In the genomic region with DNA sequence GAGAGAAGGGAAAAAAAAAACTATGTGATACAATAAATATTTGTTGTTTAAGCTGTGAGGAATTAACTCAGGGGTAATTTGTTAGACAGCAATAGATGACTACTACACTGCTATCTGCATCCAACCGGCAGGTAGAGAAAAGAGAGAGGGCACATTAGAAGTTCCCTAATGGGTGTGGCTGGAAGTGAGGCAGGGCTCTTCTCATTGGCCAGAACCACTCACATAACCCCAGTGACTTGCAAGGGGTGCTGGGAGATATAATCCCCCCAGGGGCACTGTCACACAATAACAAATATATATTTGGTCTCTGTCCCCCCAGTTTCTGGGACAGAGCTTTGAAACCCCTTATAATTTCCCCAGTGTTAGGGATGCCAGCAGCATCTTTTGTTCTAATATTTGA, we compare ENCODE assay signal across 2 cellular contexts.
TF ChIP-seq lines count a peak whose summit lies in the region.

No MANE protein-coding gene starts in this region.

TF ChIP-seq in HCT116, 20 proteins besides CTCF, POLR2A, EP300 and RAD21:
- TF ChIP-seq, protein P1, sequence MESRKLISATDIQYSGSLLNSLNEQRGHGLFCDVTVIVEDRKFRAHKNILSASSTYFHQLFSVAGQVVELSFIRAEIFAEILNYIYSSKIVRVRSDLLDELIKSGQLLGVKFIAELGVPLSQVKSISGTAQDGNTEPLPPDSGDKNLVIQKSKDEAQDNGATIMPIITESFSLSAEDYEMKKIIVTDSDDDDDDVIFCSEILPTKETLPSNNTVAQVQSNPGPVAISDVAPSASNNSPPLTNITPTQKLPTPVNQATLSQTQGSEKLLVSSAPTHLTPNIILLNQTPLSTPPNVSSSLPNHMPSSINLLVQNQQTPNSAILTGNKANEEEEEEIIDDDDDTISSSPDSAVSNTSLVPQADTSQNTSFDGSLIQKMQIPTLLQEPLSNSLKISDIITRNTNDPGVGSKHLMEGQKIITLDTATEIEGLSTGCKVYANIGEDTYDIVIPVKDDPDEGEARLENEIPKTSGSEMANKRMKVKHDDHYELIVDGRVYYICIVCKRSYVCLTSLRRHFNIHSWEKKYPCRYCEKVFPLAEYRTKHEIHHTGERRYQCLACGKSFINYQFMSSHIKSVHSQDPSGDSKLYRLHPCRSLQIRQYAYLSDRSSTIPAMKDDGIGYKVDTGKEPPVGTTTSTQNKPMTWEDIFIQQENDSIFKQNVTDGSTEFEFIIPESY (IDR thresholded peaks at IDR 0.05; ENCODE audit: extremely low read depth, insufficient replicate concordance, low read length): no peak
- TF ChIP-seq EGR1 (IDR thresholded peaks at IDR 0.05; ENCODE audit: low read depth): no peak
- TF ChIP-seq EZH2 (IDR thresholded peaks at IDR 0.05): no peak
- TF ChIP-seq, protein P2, sequence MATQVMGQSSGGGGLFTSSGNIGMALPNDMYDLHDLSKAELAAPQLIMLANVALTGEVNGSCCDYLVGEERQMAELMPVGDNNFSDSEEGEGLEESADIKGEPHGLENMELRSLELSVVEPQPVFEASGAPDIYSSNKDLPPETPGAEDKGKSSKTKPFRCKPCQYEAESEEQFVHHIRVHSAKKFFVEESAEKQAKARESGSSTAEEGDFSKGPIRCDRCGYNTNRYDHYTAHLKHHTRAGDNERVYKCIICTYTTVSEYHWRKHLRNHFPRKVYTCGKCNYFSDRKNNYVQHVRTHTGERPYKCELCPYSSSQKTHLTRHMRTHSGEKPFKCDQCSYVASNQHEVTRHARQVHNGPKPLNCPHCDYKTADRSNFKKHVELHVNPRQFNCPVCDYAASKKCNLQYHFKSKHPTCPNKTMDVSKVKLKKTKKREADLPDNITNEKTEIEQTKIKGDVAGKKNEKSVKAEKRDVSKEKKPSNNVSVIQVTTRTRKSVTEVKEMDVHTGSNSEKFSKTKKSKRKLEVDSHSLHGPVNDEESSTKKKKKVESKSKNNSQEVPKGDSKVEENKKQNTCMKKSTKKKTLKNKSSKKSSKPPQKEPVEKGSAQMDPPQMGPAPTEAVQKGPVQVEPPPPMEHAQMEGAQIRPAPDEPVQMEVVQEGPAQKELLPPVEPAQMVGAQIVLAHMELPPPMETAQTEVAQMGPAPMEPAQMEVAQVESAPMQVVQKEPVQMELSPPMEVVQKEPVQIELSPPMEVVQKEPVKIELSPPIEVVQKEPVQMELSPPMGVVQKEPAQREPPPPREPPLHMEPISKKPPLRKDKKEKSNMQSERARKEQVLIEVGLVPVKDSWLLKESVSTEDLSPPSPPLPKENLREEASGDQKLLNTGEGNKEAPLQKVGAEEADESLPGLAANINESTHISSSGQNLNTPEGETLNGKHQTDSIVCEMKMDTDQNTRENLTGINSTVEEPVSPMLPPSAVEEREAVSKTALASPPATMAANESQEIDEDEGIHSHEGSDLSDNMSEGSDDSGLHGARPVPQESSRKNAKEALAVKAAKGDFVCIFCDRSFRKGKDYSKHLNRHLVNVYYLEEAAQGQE (IDR thresholded peaks at IDR 0.05; ENCODE audit: low read depth): no peak
- TF ChIP-seq ELF1 (IDR thresholded peaks at IDR 0.05; ENCODE audit: borderline replicate concordance, low read depth): no peak
- no peak for TF ChIP-seq CEBPB (IDR thresholded peaks at IDR 0.05; ENCODE audit: low read depth)
- no peak for TF ChIP-seq POLR2AphosphoS5 (IDR thresholded peaks at IDR 0.05; ENCODE audit: low read depth, low read length)
- no peak for TF ChIP-seq FOSL1 (IDR thresholded peaks at IDR 0.05; ENCODE audit: low read depth)
- no peak for TF ChIP-seq SRF (IDR thresholded peaks at IDR 0.05; ENCODE audit: low read depth)

TF ChIP-seq in GM12878, 131 proteins besides CTCF, POLR2A, EP300 and RAD21:
- no peak for TF ChIP-seq POLR2AphosphoS2 (IDR thresholded peaks at IDR 0.05; ENCODE audit: low read depth, low read length)
- TF ChIP-seq FOS (IDR thresholded peaks at IDR 0.05; ENCODE audit: borderline replicate concordance, extremely low read depth, insufficient read length): no peak
- TF ChIP-seq, protein P3, sequence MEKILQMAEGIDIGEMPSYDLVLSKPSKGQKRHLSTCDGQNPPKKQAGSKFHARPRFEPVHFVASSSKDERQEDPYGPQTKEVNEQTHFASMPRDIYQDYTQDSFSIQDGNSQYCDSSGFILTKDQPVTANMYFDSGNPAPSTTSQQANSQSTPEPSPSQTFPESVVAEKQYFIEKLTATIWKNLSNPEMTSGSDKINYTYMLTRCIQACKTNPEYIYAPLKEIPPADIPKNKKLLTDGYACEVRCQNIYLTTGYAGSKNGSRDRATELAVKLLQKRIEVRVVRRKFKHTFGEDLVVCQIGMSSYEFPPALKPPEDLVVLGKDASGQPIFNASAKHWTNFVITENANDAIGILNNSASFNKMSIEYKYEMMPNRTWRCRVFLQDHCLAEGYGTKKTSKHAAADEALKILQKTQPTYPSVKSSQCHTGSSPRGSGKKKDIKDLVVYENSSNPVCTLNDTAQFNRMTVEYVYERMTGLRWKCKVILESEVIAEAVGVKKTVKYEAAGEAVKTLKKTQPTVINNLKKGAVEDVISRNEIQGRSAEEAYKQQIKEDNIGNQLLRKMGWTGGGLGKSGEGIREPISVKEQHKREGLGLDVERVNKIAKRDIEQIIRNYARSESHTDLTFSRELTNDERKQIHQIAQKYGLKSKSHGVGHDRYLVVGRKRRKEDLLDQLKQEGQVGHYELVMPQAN (conservative IDR thresholded peaks at IDR 0.05): no peak
- no peak for TF ChIP-seq PAX8 (IDR thresholded peaks at IDR 0.05)
- TF ChIP-seq SUPT20H (IDR thresholded peaks at IDR 0.05; ENCODE audit: borderline replicate concordance, control insufficient read depth, low read depth, low read length): no peak
- no peak for TF ChIP-seq SRF (IDR thresholded peaks at IDR 0.05; ENCODE audit: low read depth in 2 of 2, low read length in 2 of 2)
- no peak for TF ChIP-seq ZZZ3 (IDR thresholded peaks at IDR 0.05; ENCODE audit: control insufficient read depth, insufficient read length, low read depth)
- TF ChIP-seq RB1 (IDR thresholded peaks at IDR 0.05; ENCODE audit: borderline replicate concordance): no peak
- no peak for TF ChIP-seq CHD2 (IDR thresholded peaks at IDR 0.05; ENCODE audit: borderline replicate concordance, low read depth, low read length)
- TF ChIP-seq TAF1 (IDR thresholded peaks at IDR 0.05; ENCODE audit: borderline replicate concordance, low read depth, low read length): no peak
- no peak for TF ChIP-seq FOXM1 (IDR thresholded peaks at IDR 0.05; ENCODE audit: low read depth, low read length)
- TF ChIP-seq SREBF1 (IDR thresholded peaks at IDR 0.05; ENCODE audit: low read length): no peak
- no peak for TF ChIP-seq NR2F1 (conservative IDR thresholded peaks at IDR 0.05)
- no peak for TF ChIP-seq MEF2A (IDR thresholded peaks at IDR 0.05; ENCODE audit: insufficient read depth, low read depth, low read length)
- TF ChIP-seq SMAD5 (IDR thresholded peaks at IDR 0.05; ENCODE audit: low read depth): no peak
- TF ChIP-seq ESRRA (IDR thresholded peaks at IDR 0.05; ENCODE audit: low read length): no peak
- no peak for TF ChIP-seq HDGF (IDR thresholded peaks at IDR 0.05)
- TF ChIP-seq, protein P4, sequence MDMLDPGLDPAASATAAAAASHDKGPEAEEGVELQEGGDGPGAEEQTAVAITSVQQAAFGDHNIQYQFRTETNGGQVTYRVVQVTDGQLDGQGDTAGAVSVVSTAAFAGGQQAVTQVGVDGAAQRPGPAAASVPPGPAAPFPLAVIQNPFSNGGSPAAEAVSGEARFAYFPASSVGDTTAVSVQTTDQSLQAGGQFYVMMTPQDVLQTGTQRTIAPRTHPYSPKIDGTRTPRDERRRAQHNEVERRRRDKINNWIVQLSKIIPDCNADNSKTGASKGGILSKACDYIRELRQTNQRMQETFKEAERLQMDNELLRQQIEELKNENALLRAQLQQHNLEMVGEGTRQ (IDR thresholded peaks at IDR 0.05; ENCODE audit: borderline replicate concordance, low read depth, low read length): no peak
- TF ChIP-seq, protein P5, sequence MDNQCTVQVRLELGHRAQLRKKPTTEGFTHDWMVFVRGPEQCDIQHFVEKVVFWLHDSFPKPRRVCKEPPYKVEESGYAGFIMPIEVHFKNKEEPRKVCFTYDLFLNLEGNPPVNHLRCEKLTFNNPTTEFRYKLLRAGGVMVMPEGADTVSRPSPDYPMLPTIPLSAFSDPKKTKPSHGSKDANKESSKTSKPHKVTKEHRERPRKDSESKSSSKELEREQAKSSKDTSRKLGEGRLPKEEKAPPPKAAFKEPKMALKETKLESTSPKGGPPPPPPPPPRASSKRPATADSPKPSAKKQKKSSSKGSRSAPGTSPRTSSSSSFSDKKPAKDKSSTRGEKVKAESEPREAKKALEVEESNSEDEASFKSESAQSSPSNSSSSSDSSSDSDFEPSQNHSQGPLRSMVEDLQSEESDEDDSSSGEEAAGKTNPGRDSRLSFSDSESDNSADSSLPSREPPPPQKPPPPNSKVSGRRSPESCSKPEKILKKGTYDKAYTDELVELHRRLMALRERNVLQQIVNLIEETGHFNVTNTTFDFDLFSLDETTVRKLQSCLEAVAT (IDR thresholded peaks at IDR 0.05): no peak
- no peak for TF ChIP-seq CBX3 (IDR thresholded peaks at IDR 0.05; ENCODE audit: borderline replicate concordance, low read depth)
